ENCODE assay signal across 8 cellular contexts in the genomic region with DNA sequence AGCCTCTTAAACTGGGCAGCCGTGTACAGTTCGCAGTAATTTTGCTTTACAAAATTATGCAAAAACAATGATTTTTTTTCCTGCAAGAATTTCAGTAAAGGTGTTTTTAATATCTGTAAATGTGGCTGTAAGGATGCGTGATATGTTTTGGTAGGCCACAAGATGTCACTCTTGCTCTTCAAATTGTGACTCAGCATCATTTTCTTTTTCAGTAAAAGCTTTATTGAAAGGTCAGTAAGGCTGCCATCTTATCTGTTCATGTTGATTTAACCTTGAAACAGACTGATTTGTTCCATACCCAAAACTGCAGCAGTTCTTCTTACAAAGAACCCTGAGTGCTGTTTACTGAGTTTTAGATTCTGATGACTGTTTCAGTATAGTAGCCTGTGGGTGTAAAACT. TPM values are rescaled to one million over a fixed set of nuclear protein-coding genes. Genes with fewer than 3 reads are reported as not detected.
A peak's percentile ranks its signal among the peaks of the same experiment; 100 is the strongest.
DNase-seq lines count a peak whose midpoint lies in the region; ATAC-seq and TF ChIP-seq lines count a peak whose summit lies in the region.

No MANE protein-coding gene starts in this region.

- no peaks in the 10 kb centered on the region for H3K9me3 ChIP-seq in parathyroid adenoma (ENCODE audit: control insufficient read depth, low read length)

- no peak overlapping the region for H3K9ac ChIP-seq in parathyroid adenoma

- DNase-seq in SIG-M5 treated with dmso at 0.1 percent for 504 hours (lab: John Stamatoyannopoulos, UW; ENCODE audit: unreplicated experiment) (peak; percentile 58), SIG-M5 (lab: John Stamatoyannopoulos, UW) (no peak), RWPE1 (ENCODE audit: low spot score) (no peak), epithelial cell of proximal tubule (ENCODE audit: low read depth) (no peak), T-helper 9 cell (no peak), iPS-NIHi11 (ENCODE audit: low spot score) (no peak)

- H3K36me3 ChIP-seq in parathyroid adenoma (ENCODE audit: control insufficient read depth, insufficient read depth, low read length): no peaks in the 10 kb centered on the region

- no peaks in the 10 kb centered on the region for H3K27me3 ChIP-seq in parathyroid adenoma (ENCODE audit: control insufficient read depth, insufficient read depth, low read length)

- H3K27ac ChIP-seq in RWPE1 (peak overlapping the region; percentile 90), parathyroid adenoma (peak overlapping the region; percentile 36)

- POLR2A ChIA-PET in RWPE1 (lab: Yijun Ruan, JAX; ENCODE audit: low non-redundant PET): no interaction called here

- TF ChIP-seq CTCF in RWPE1 (conservative IDR thresholded peaks at IDR 0.05; ENCODE audit: low read depth) (peak; percentile 31), epithelial cell of proximal tubule (conservative IDR thresholded peaks at IDR 0.05; ENCODE audit: low read depth, low read length) (peak; percentile 51), parathyroid adenoma (IDR thresholded peaks at IDR 0.05) (peak; percentile 33)

- no peaks in the 10 kb centered on the region for H3K4me1 ChIP-seq in parathyroid adenoma

- peak; percentile 44 for ATAC-seq in HG02885 (IDR thresholded peaks at IDR 0.05; ENCODE audit: poor library complexity, unreplicated experiment)

- CTCF ChIA-PET in RWPE1 (lab: Yijun Ruan, JAX): interaction anchor here (0.7 to 1.9 kb wide), 3 partner anchors 48 to 256 kb away, joined by 3 to 10 read pairs (median 3); no protein-coding TSS in a partner anchor

- H3K4me3 ChIP-seq in epithelial cell of proximal tubule (ENCODE audit: low read depth, low read length): no peak overlapping the region
- H3K4me3 ChIP-seq in parathyroid adenoma (ENCODE audit: low read depth, low read length): no peak overlapping the region

- H3K79me2 ChIP-seq in parathyroid adenoma: no peaks in the 10 kb centered on the region

- no peak overlapping the region for H3K4me2 ChIP-seq in parathyroid adenoma (ENCODE audit: low read length)

- no peak overlapping the region for H2AFZ ChIP-seq in parathyroid adenoma

RNA-seq across cellular contexts. Expression of a gene that starts 39.9 kb away (rescaled TPM):
- total RNA-seq in epithelial cell of proximal tubule: 10.3 and 12.3 TPM in 2 replicates

RNA-seq across cellular contexts. Expression of a gene that starts 44.0 kb away (rescaled TPM):
- total RNA-seq in epithelial cell of proximal tubule: 149 and 150 TPM in 2 replicates
